In genomic region chrX:54807524-54808108, GRCh38 we compare ENCODE assay signal across 8 cellular contexts. TPM values are rescaled to one million over a fixed set of nuclear protein-coding genes. Genes with fewer than 3 reads are reported as not detected.
A peak's percentile ranks its signal among the peaks of the same experiment; 100 is the strongest.
DNase-seq lines count a peak whose midpoint lies in the region; ATAC-seq and TF ChIP-seq lines count a peak whose summit lies in the region.

TSS of gene MAGED2 (plus strand) at chrX:54807745. CDS start at chrX:54809332, 1,587 bp downstream.

- H3K27ac Mint-ChIP-seq in activated T-helper 1 cell treated with anti-CD3 and anti-CD28 coated beads, Interleukin-12 subunit alpha, Interleukin-12 subunit beta, Interleukin-2, Interleukin-4 antibody, amounts not matched to agents 30 ng/mL and 10 ng/mL and 1 ng/mL, durations not matched to agents 14 hours and 24 hours and 36 hours: peak within 1 kb of the TSS; percentile 85

- H3K36me3 Mint-ChIP-seq in activated T-helper 1 cell treated with anti-CD3 and anti-CD28 coated beads, Interleukin-12 subunit alpha, Interleukin-12 subunit beta, Interleukin-2, Interleukin-4 antibody, amounts not matched to agents 30 ng/mL and 10 ng/mL and 1 ng/mL, durations not matched to agents 14 hours and 24 hours and 36 hours (ENCODE audit: low read depth): peaks cover 9% of the 10 kb centered on the region

- H3K4me1 ChIP-seq in DOHH2 (ENCODE audit: control insufficient read depth, low read length) (peaks cover 16% of the 10 kb centered on the region), mononuclear cell (ENCODE audit: insufficient read depth, low read length) (peaks cover 14% of the 10 kb centered on the region), stomach smooth muscle (ENCODE audit: control insufficient read depth, insufficient read depth, low read length) (peaks cover 8% of the 10 kb centered on the region)

- intact Hi-C loops in activated T-helper 1 cell treated with anti-CD3 and anti-CD28 coated beads, Interleukin-12 subunit alpha, Interleukin-12 subunit beta, Interleukin-2, Interleukin-4 antibody, amounts not matched to agents 30 ng/mL and 10 ng/mL and 1 ng/mL, durations not matched to agents 14 hours and 24 hours and 36 hours (cut with micrococcal nuclease): loop anchor here (1.0 to 5.0 kb wide), 9 partner anchors 168 to 1425 kb away; partner anchors contain the start of genes APEX2, GNL3L, KLF8 and PHF8

- H3K9me2 ChIP-seq in DOHH2 (replicated peaks; ENCODE audit: control insufficient read depth, low read length): no peaks in the 10 kb centered on the region

- no peaks in the 10 kb centered on the region for H3F3A ChIP-seq in DOHH2 (ENCODE audit: control insufficient read depth, insufficient read depth)

- peak within 1 kb of the TSS; percentile 89 for H3K4me3 Mint-ChIP-seq in activated T-helper 1 cell treated with anti-CD3 and anti-CD28 coated beads, Interleukin-12 subunit alpha, Interleukin-12 subunit beta, Interleukin-2, Interleukin-4 antibody, amounts not matched to agents 30 ng/mL and 10 ng/mL and 1 ng/mL, durations not matched to agents 14 hours and 24 hours and 36 hours

- TF ChIP-seq CTCF in DOHH2 (IDR thresholded peaks at IDR 0.05; ENCODE audit: low read depth, low read length, poor library complexity, severe bottlenecking): no peak

- no peaks in the 10 kb centered on the region for H3K9me3 Mint-ChIP-seq in activated T-helper 1 cell treated with anti-CD3 and anti-CD28 coated beads, Interleukin-12 subunit alpha, Interleukin-12 subunit beta, Interleukin-2, Interleukin-4 antibody, amounts not matched to agents 30 ng/mL and 10 ng/mL and 1 ng/mL, durations not matched to agents 14 hours and 24 hours and 36 hours

- peak within 1 kb of the TSS; percentile 73 for H3K4me2 ChIP-seq in DOHH2 (ENCODE audit: low read length)

- peak within 1 kb of the TSS; percentile 84 for H3K9ac ChIP-seq in stomach smooth muscle (ENCODE audit: low read length in 2 of 2)

- peak; percentile 55 for DNase-seq in NCI-H2227 (lab: John Stamatoyannopoulos, UW; ENCODE audit: unreplicated experiment)
- DNase-seq in activated T-helper 1 cell treated with anti-CD3 and anti-CD28 coated beads, Interleukin-12 subunit alpha, Interleukin-12 subunit beta, Interleukin-2, Interleukin-4 antibody, amounts not matched to agents 30 ng/mL and 10 ng/mL and 1 ng/mL, durations not matched to agents 14 hours and 24 hours and 36 hours (ENCODE audit: low spot score): no peak
- no peak for DNase-seq in NK-92 treated with Interleukin-12 subunit alpha and Interleukin-12 subunit beta, amount 100 ng/mL, for 24 hours (lab: John Stamatoyannopoulos, UW)

- H3K4me1 Mint-ChIP-seq in activated T-helper 1 cell treated with anti-CD3 and anti-CD28 coated beads, Interleukin-12 subunit alpha, Interleukin-12 subunit beta, Interleukin-2, Interleukin-4 antibody, amounts not matched to agents 30 ng/mL and 10 ng/mL and 1 ng/mL, durations not matched to agents 14 hours and 24 hours and 36 hours (ENCODE audit: low read depth): peaks cover 17% of the 10 kb centered on the region

- H3K4me3 ChIP-seq in DOHH2 (ENCODE audit: low read length) (peak within 1 kb of the TSS; percentile 89), mononuclear cell (ENCODE audit: low read length) (peak within 1 kb of the TSS; percentile 69), stomach smooth muscle (ENCODE audit: low read length in 2 of 2) (peak within 1 kb of the TSS; percentile 61 to 82)

- peak within 1 kb of the TSS; percentile 32 for H3K27ac ChIP-seq in DOHH2 (ENCODE audit: low read depth, low read length)
- H3K27ac ChIP-seq in stomach smooth muscle (ENCODE audit: low read length): peak within 1 kb of the TSS; percentile 81

- no peak for ATAC-seq in esophagus mucosa
- ATAC-seq in HG03378 (IDR thresholded peaks at IDR 0.05; ENCODE audit: unreplicated experiment): no peak

- peaks cover 6% of the 10 kb centered on the region for H3K79me2 ChIP-seq in DOHH2 (ENCODE audit: control insufficient read depth, low read length)

- H3K27me3 ChIP-seq in DOHH2 (ENCODE audit: control insufficient read depth, low read length) (peaks cover 5% of the 10 kb centered on the region; the same call in 1 of the 2 replicates), mononuclear cell (ENCODE audit: insufficient read depth, low read length) (no peaks in the 10 kb centered on the region), stomach smooth muscle (ENCODE audit: control insufficient read depth in 1 of 2, insufficient read depth in 2 of 2, low read length in 2 of 2) (peaks cover 0 to 4% of the 10 kb centered on the region in 2 donors)

- H3K36me3 ChIP-seq in DOHH2 (ENCODE audit: control insufficient read depth, low read length) (no peaks in the 10 kb centered on the region), stomach smooth muscle (ENCODE audit: control insufficient read depth in 2 of 2, insufficient read depth in 2 of 2, low read length in 2 of 2) (peaks cover 22 to 23% of the 10 kb centered on the region in 2 donors)

- H4K20me1 ChIP-seq in DOHH2 (ENCODE audit: control insufficient read depth, insufficient read depth, low read depth, low read length): no peaks in the 10 kb centered on the region

- H3K27me3 Mint-ChIP-seq in activated T-helper 1 cell treated with anti-CD3 and anti-CD28 coated beads, Interleukin-12 subunit alpha, Interleukin-12 subunit beta, Interleukin-2, Interleukin-4 antibody, amounts not matched to agents 30 ng/mL and 10 ng/mL and 1 ng/mL, durations not matched to agents 14 hours and 24 hours and 36 hours (ENCODE audit: insufficient read depth): peaks cover 10% of the 10 kb centered on the region

- no peaks in the 10 kb centered on the region for H3K9me3 ChIP-seq in DOHH2 (ENCODE audit: control insufficient read depth, insufficient read depth, low read length)
- no peaks in the 10 kb centered on the region for H3K9me3 ChIP-seq in mononuclear cell (ENCODE audit: low read depth, low read length)
- H3K9me3 ChIP-seq in stomach smooth muscle (ENCODE audit: control insufficient read depth in 2 of 2, low read length in 2 of 2): no peaks in the 10 kb centered on the region

RNA-seq across cellular contexts. Expression of gene MAGED2, which starts in this region (rescaled TPM):
- 25.7 and 31.2 TPM in 2 replicates for total RNA-seq in activated T-helper 1 cell treated with anti-CD3 and anti-CD28 coated beads, Interleukin-12 subunit alpha, Interleukin-12 subunit beta, Interleukin-2, Interleukin-4 antibody, amounts not matched to agents 30 ng/mL and 10 ng/mL and 1 ng/mL, durations not matched to agents 14 hours and 24 hours and 36 hours
- 52.4 TPM for total RNA-seq in esophagus mucosa
- total RNA-seq in mononuclear cell: 31.1 TPM
